ENCODE assay signal across 40 cellular contexts in the genomic region with DNA sequence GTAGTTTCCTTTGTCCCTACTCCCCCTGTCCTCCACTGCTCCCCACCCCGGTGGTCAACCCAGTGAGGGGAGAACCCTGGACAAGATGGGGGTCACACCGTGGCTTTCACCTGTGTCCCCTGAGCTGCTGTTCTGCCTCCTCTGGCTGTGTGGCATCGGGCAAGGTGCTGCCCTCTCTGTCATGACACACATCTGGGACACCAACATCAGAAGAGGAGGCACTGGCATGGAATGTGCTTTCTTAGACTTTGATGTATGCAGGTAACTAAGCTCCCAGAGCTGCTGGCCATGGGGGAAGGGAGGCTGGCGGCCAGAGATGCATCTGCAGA. TPM values are rescaled to one million over a fixed set of nuclear protein-coding genes. Genes with fewer than 3 reads are reported as not detected.
"Had no signal": no experiment of that assay in that cellular context is flagged by ENCODE, and none has a peak within 500 bp of the region (broad histone marks: within the 10 kb centered on the region; RNA-seq: fewer than 3 reads in every experiment).

No MANE protein-coding gene starts in this region.

- H3K36me3 ChIP-seq: ascending aorta, cardiac muscle cell had no signal

- H3K27ac ChIP-seq: ascending aorta, cardiac muscle cell, VCaP had no signal

- FAIRE-seq: bronchial epithelial cell, TTC549 had no signal

- H3K4me3 ChIP-seq: ascending aorta, cardiac muscle cell had no signal

- H3K27me3 ChIP-seq: ascending aorta had no signal

- H3K9me3 Mint-ChIP-seq: activated B cell treated with CpG ODN at 0.5 μM for 24 hours; activated CD4-positive, alpha-beta memory T cell treated with anti-CD3 and anti-CD28 coated beads, Interleukin-2, amount 10 ng/mL, durations not matched to agents 7 days and 5 days; activated CD4-positive, alpha-beta T cell treated with anti-CD3 and anti-CD28 coated beads, Interleukin-2, amount 10 ng/mL, durations not matched to agents 7 days and 5 days; activated naive CD4-positive, alpha-beta T cell treated with anti-CD3 and anti-CD28 coated beads, Interleukin-2, amount 10 ng/mL, durations not matched to agents 7 days and 5 days; activated naive CD4-positive, alpha-beta T cell treated with anti-CD3 and anti-CD28 coated beads, Interleukin-2, amount 50 U/mL, for 24 hours; activated naive CD8-positive, alpha-beta T cell treated with anti-CD3 and anti-CD28 coated beads, Interleukin-2, amount 10 ng/mL, durations not matched to agents 7 days and 5 days; activated naive CD8-positive, alpha-beta T cell treated with anti-CD3 and anti-CD28 coated beads, Interleukin-2, amount 50 U/mL, for 24 hours; activated T-cell treated with anti-CD3 and anti-CD28 coated beads, Interleukin-2, amount 50 U/mL, for 24 hours; activated T-helper 2 cell treated with anti-CD3 and anti-CD28 coated beads, Interferon-gamma antibody, Interleukin-2, Interleukin-4, amounts not matched to agents 10 μg/mL and 5 μg/mL and 100 μg/mL, durations not matched to agents 14 hours and 24 hours and 36 hours; central memory CD8-positive, alpha-beta T cell; T-helper 1 cell treated with Interleukin-12 subunit alpha and Interleukin-12 subunit beta and Interleukin-4 antibody, amounts not matched to agents 30 μg/mL and 1 μg/mL, for 36 hours; T-helper 2 cell treated with Interferon-gamma antibody and Interleukin-4, amounts not matched to agents 5 μg/mL and 100 μg/mL, for 36 hours had no signal

- DNase-seq: activated B cell treated with CpG ODN at 0.5 μM for 24 hours; activated CD4-positive, alpha-beta memory T cell treated with anti-CD3 and anti-CD28 coated beads, Interleukin-2, amount 10 ng/mL, durations not matched to agents 7 days and 5 days; activated CD4-positive, alpha-beta T cell treated with anti-CD3 and anti-CD28 coated beads for 1 hour; activated CD4-positive, alpha-beta T cell treated with anti-CD3 and anti-CD28 coated beads for 36 hours; activated CD4-positive, alpha-beta T cell treated with anti-CD3 and anti-CD28 coated beads for 48 hours; activated CD4-positive, alpha-beta T cell treated with anti-CD3 and anti-CD28 coated beads, Interleukin-2, amount 10 ng/mL, durations not matched to agents 7 days and 5 days; activated CD4-positive, alpha-beta T cell treated with anti-CD3 and anti-CD28 coated beads, Interleukin-2, amount 50 U/mL, for 48 hours; activated CD8-positive, alpha-beta memory T cell treated with anti-CD3 and anti-CD28 coated beads for 24 hours; activated CD8-positive, alpha-beta memory T cell treated with anti-CD3 and anti-CD28 coated beads, Interleukin-2, amount 10 ng/mL, durations not matched to agents 7 days and 5 days; activated CD8-positive, alpha-beta memory T cell treated with anti-CD3 and anti-CD28 coated beads, Interleukin-2, amount 50 U/mL, for 48 hours; activated CD8-positive, alpha-beta T cell treated with anti-CD3 and anti-CD28 coated beads, Interleukin-2, amount 10 ng/mL, durations not matched to agents 7 days and 5 days; activated effector memory CD4-positive, alpha-beta T cell treated with Interleukin-2 at 50 U/mL for 16 hours; activated gamma-delta T cell; activated naive CD4-positive, alpha-beta T cell treated with anti-CD3 and anti-CD28 coated beads, Interleukin-2, amount 10 ng/mL, durations not matched to agents 7 days and 5 days; activated naive CD4-positive, alpha-beta T cell treated with Interleukin-2 at 50 U/mL for 16 hours; activated naive CD8-positive, alpha-beta T cell treated with anti-CD3 and anti-CD28 coated beads, Interleukin-2, amount 10 ng/mL, durations not matched to agents 7 days and 5 days; activated naive CD8-positive, alpha-beta T cell treated with anti-CD3 and anti-CD28 coated beads, Interleukin-2, amount 50 U/mL, for 24 hours; activated T-cell treated with anti-CD3 and anti-CD28 coated beads, Interleukin-2, amount 50 U/mL, for 24 hours; activated T-cell treated with anti-CD3 and anti-CD28 coated beads, Interleukin-2, amount 50 U/mL, for 48 hours; amygdala; anterior cingulate cortex; caudate nucleus; cerebellar nuclear complex; T-helper 1 cell; T-helper 2 cell; T-helper 9 cell had no signal

- ATAC-seq: activated CD4-positive, alpha-beta T cell treated with anti-CD3 and anti-CD28 coated beads for 36 hours; activated CD8-positive, alpha-beta memory T cell treated with anti-CD3 and anti-CD28 coated beads, Interleukin-2, amount 10 ng/mL, durations not matched to agents 7 days and 5 days; activated CD8-positive, alpha-beta T cell treated with anti-CD3 and anti-CD28 coated beads, Interleukin-2, amount 10 ng/mL, durations not matched to agents 7 days and 5 days; activated naive CD8-positive, alpha-beta T cell treated with anti-CD3 and anti-CD28 coated beads, Interleukin-2, amount 50 U/mL, for 24 hours had no signal

- H3K27ac Mint-ChIP-seq: activated B cell treated with CpG ODN at 0.5 μM for 24 hours; activated CD4-positive, alpha-beta memory T cell treated with anti-CD3 and anti-CD28 coated beads, Interleukin-2, amount 10 ng/mL, durations not matched to agents 7 days and 5 days; activated CD4-positive, alpha-beta T cell treated with anti-CD3 and anti-CD28 coated beads for 36 hours; activated CD4-positive, alpha-beta T cell treated with anti-CD3 and anti-CD28 coated beads, Interleukin-2, amount 10 ng/mL, durations not matched to agents 7 days and 5 days; activated CD8-positive, alpha-beta memory T cell treated with anti-CD3 and anti-CD28 coated beads, Interleukin-2, amount 10 ng/mL, durations not matched to agents 7 days and 5 days; activated CD8-positive, alpha-beta T cell treated with anti-CD3 and anti-CD28 coated beads, Interleukin-2, amount 10 ng/mL, durations not matched to agents 7 days and 5 days; activated naive CD4-positive, alpha-beta T cell treated with anti-CD3 and anti-CD28 coated beads, Interleukin-2, amount 10 ng/mL, durations not matched to agents 7 days and 5 days; activated naive CD4-positive, alpha-beta T cell treated with anti-CD3 and anti-CD28 coated beads, Interleukin-2, amount 50 U/mL, for 24 hours; activated naive CD8-positive, alpha-beta T cell; activated naive CD8-positive, alpha-beta T cell treated with anti-CD3 and anti-CD28 coated beads, Interleukin-2, amount 10 ng/mL, durations not matched to agents 7 days and 5 days; activated naive CD8-positive, alpha-beta T cell treated with anti-CD3 and anti-CD28 coated beads, Interleukin-2, amount 50 U/mL, for 24 hours; activated T-cell treated with anti-CD3 and anti-CD28 coated beads, Interleukin-2, amount 50 U/mL, for 24 hours; activated T-helper 2 cell treated with anti-CD3 and anti-CD28 coated beads, Interferon-gamma antibody, Interleukin-2, Interleukin-4, amounts not matched to agents 10 μg/mL and 5 μg/mL and 100 μg/mL, durations not matched to agents 14 hours and 24 hours and 36 hours; T-helper 1 cell treated with Interleukin-12 subunit alpha and Interleukin-12 subunit beta and Interleukin-4 antibody, amounts not matched to agents 30 μg/mL and 1 μg/mL, for 36 hours; T-helper 2 cell treated with Interferon-gamma antibody and Interleukin-4, amounts not matched to agents 5 μg/mL and 100 μg/mL, for 36 hours had no signal

- H3K36me3 Mint-ChIP-seq: activated CD8-positive, alpha-beta memory T cell treated with anti-CD3 and anti-CD28 coated beads, Interleukin-2, amount 10 ng/mL, durations not matched to agents 7 days and 5 days; activated naive CD4-positive, alpha-beta T cell treated with anti-CD3 and anti-CD28 coated beads, Interleukin-2, amount 10 ng/mL, durations not matched to agents 7 days and 5 days; activated naive CD4-positive, alpha-beta T cell treated with anti-CD3 and anti-CD28 coated beads, Interleukin-2, amount 50 U/mL, for 24 hours; activated naive CD8-positive, alpha-beta T cell; activated naive CD8-positive, alpha-beta T cell treated with anti-CD3 and anti-CD28 coated beads, Interleukin-2, amount 10 ng/mL, durations not matched to agents 7 days and 5 days; brain had no signal

- H3K9me3 ChIP-seq: ascending aorta had no signal

- H3K4me1 ChIP-seq: ascending aorta had no signal

- H3K4me1 Mint-ChIP-seq: activated B cell treated with CpG ODN at 0.5 μM for 24 hours; activated CD4-positive, alpha-beta memory T cell treated with anti-CD3 and anti-CD28 coated beads, Interleukin-2, amount 10 ng/mL, durations not matched to agents 7 days and 5 days; activated CD4-positive, alpha-beta T cell treated with anti-CD3 and anti-CD28 coated beads for 36 hours; activated CD4-positive, alpha-beta T cell treated with anti-CD3 and anti-CD28 coated beads, Interleukin-2, amount 10 ng/mL, durations not matched to agents 7 days and 5 days; activated CD8-positive, alpha-beta memory T cell treated with anti-CD3 and anti-CD28 coated beads, Interleukin-2, amount 10 ng/mL, durations not matched to agents 7 days and 5 days; activated naive CD4-positive, alpha-beta T cell treated with anti-CD3 and anti-CD28 coated beads, Interleukin-2, amount 10 ng/mL, durations not matched to agents 7 days and 5 days; activated naive CD4-positive, alpha-beta T cell treated with anti-CD3 and anti-CD28 coated beads, Interleukin-2, amount 50 U/mL, for 24 hours; activated naive CD8-positive, alpha-beta T cell treated with anti-CD3 and anti-CD28 coated beads, Interleukin-2, amount 10 ng/mL, durations not matched to agents 7 days and 5 days; activated naive CD8-positive, alpha-beta T cell treated with anti-CD3 and anti-CD28 coated beads, Interleukin-2, amount 50 U/mL, for 24 hours had no signal

- H3K4me3 Mint-ChIP-seq: activated B cell treated with CpG ODN at 0.5 μM for 24 hours; activated CD4-positive, alpha-beta memory T cell treated with anti-CD3 and anti-CD28 coated beads, Interleukin-2, amount 10 ng/mL, durations not matched to agents 7 days and 5 days; activated CD4-positive, alpha-beta T cell treated with anti-CD3 and anti-CD28 coated beads for 36 hours; activated CD4-positive, alpha-beta T cell treated with anti-CD3 and anti-CD28 coated beads, Interleukin-2, amount 10 ng/mL, durations not matched to agents 7 days and 5 days; activated CD8-positive, alpha-beta memory T cell treated with anti-CD3 and anti-CD28 coated beads, Interleukin-2, amount 10 ng/mL, durations not matched to agents 7 days and 5 days; activated CD8-positive, alpha-beta T cell treated with anti-CD3 and anti-CD28 coated beads, Interleukin-2, amount 10 ng/mL, durations not matched to agents 7 days and 5 days; activated naive CD4-positive, alpha-beta T cell treated with anti-CD3 and anti-CD28 coated beads, Interleukin-2, amount 10 ng/mL, durations not matched to agents 7 days and 5 days; activated naive CD4-positive, alpha-beta T cell treated with anti-CD3 and anti-CD28 coated beads, Interleukin-2, amount 50 U/mL, for 24 hours; activated naive CD8-positive, alpha-beta T cell; activated naive CD8-positive, alpha-beta T cell treated with anti-CD3 and anti-CD28 coated beads, Interleukin-2, amount 10 ng/mL, durations not matched to agents 7 days and 5 days; activated naive CD8-positive, alpha-beta T cell treated with anti-CD3 and anti-CD28 coated beads, Interleukin-2, amount 50 U/mL, for 24 hours; activated T-cell treated with anti-CD3 and anti-CD28 coated beads, Interleukin-2, amount 50 U/mL, for 24 hours; brain; central memory CD8-positive, alpha-beta T cell; T-helper 1 cell treated with Interleukin-12 subunit alpha and Interleukin-12 subunit beta and Interleukin-4 antibody, amounts not matched to agents 30 μg/mL and 1 μg/mL, for 36 hours; T-helper 2 cell treated with Interferon-gamma antibody and Interleukin-4, amounts not matched to agents 5 μg/mL and 100 μg/mL, for 36 hours had no signal

RNA-seq across cellular contexts. Expression of a gene that starts 44.3 kb away (rescaled TPM):
- total RNA-seq: activated B cell treated with CpG ODN at 0.5 μM for 24 hours; activated CD4-positive, alpha-beta memory T cell treated with anti-CD3 and anti-CD28 coated beads, Interleukin-2, amount 10 ng/mL, durations not matched to agents 7 days and 5 days; activated CD4-positive, alpha-beta T cell treated with anti-CD3 and anti-CD28 coated beads for 36 hours; activated CD4-positive, alpha-beta T cell treated with anti-CD3 and anti-CD28 coated beads, Interleukin-2, amount 10 ng/mL, durations not matched to agents 7 days and 5 days; activated CD8-positive, alpha-beta memory T cell treated with anti-CD3 and anti-CD28 coated beads, Interleukin-2, amount 10 ng/mL, durations not matched to agents 7 days and 5 days; activated CD8-positive, alpha-beta T cell treated with anti-CD3 and anti-CD28 coated beads, Interleukin-2, amount 10 ng/mL, durations not matched to agents 7 days and 5 days; activated naive CD8-positive, alpha-beta T cell treated with anti-CD3 and anti-CD28 coated beads, Interleukin-2, amount 10 ng/mL, durations not matched to agents 7 days and 5 days; activated T-helper 2 cell treated with anti-CD3 and anti-CD28 coated beads, Interferon-gamma antibody, Interleukin-2, Interleukin-4, amounts not matched to agents 10 μg/mL and 5 μg/mL and 100 μg/mL, durations not matched to agents 14 hours and 24 hours and 36 hours; ascending aorta; bronchial epithelial cell; cardiac muscle cell; chondrocyte had no signal
- polyA plus RNA-seq: adipose tissue, cardiac muscle cell had no signal
